In genomic region chr2:47002480-47003381, GRCh38 we compare ENCODE assay signal across 8 cellular contexts.
DNase-seq lines count a peak whose midpoint lies in the region; ATAC-seq lines count a peak whose summit lies in the region.

No MANE protein-coding gene starts in this region.

- H3K27ac Mint-ChIP-seq in T-helper 1 cell treated with Interleukin-12 subunit alpha and Interleukin-12 subunit beta and Interleukin-4 antibody, amounts not matched to agents 30 μg/mL and 1 μg/mL, for 36 hours = peak overlapping the region; percentile 29
- peak overlapping the region; percentile 6 for H3K27ac Mint-ChIP-seq in activated T-helper 1 cell treated with anti-CD3 and anti-CD28 coated beads, Interleukin-12 subunit alpha, Interleukin-12 subunit beta, Interleukin-2, Interleukin-4 antibody, amounts not matched to agents 30 ng/mL and 10 ng/mL and 1 ng/mL, durations not matched to agents 14 hours and 24 hours and 36 hours
- peak overlapping the region; percentile 40 for H3K27ac Mint-ChIP-seq in stimulated activated naive CD8-positive, alpha-beta T cell treated with anti-CD3 and anti-CD28 coated beads, Interleukin-15, Interleukin-2, amounts not matched to agents 100 ng/mL and 50 ng/mL, for 24 hours

- DNase-seq in T-helper 1 cell (no peak), hepatic stellate cell (ENCODE audit: low spot score) (peak; percentile 73), SW 1271 (lab: John Stamatoyannopoulos, UW) (no peak)
- no peak for DNase-seq in activated T-helper 1 cell treated with anti-CD3 and anti-CD28 coated beads, Interleukin-12 subunit alpha, Interleukin-12 subunit beta, Interleukin-2, Interleukin-4 antibody, amounts not matched to agents 30 ng/mL and 10 ng/mL and 1 ng/mL, durations not matched to agents 14 hours and 24 hours and 36 hours (ENCODE audit: low spot score)

- H3K9me3 Mint-ChIP-seq in T-helper 1 cell treated with Interleukin-12 subunit alpha and Interleukin-12 subunit beta and Interleukin-4 antibody, amounts not matched to agents 30 μg/mL and 1 μg/mL, for 36 hours = no peaks in the 10 kb centered on the region
- H3K9me3 Mint-ChIP-seq in activated T-helper 1 cell treated with anti-CD3 and anti-CD28 coated beads, Interleukin-12 subunit alpha, Interleukin-12 subunit beta, Interleukin-2, Interleukin-4 antibody, amounts not matched to agents 30 ng/mL and 10 ng/mL and 1 ng/mL, durations not matched to agents 14 hours and 24 hours and 36 hours = no peaks in the 10 kb centered on the region
- no peaks in the 10 kb centered on the region for H3K9me3 Mint-ChIP-seq in stimulated activated naive CD8-positive, alpha-beta T cell treated with anti-CD3 and anti-CD28 coated beads, Interleukin-15, Interleukin-2, amounts not matched to agents 100 ng/mL and 50 ng/mL, for 24 hours

- H3K27me3 Mint-ChIP-seq in T-helper 1 cell treated with Interleukin-12 subunit alpha and Interleukin-12 subunit beta and Interleukin-4 antibody, amounts not matched to agents 30 μg/mL and 1 μg/mL, for 36 hours (ENCODE audit: low read depth) = no peaks in the 10 kb centered on the region
- H3K27me3 Mint-ChIP-seq in activated T-helper 1 cell treated with anti-CD3 and anti-CD28 coated beads, Interleukin-12 subunit alpha, Interleukin-12 subunit beta, Interleukin-2, Interleukin-4 antibody, amounts not matched to agents 30 ng/mL and 10 ng/mL and 1 ng/mL, durations not matched to agents 14 hours and 24 hours and 36 hours (ENCODE audit: insufficient read depth) = no peaks in the 10 kb centered on the region
- H3K27me3 Mint-ChIP-seq in stimulated activated naive CD8-positive, alpha-beta T cell treated with anti-CD3 and anti-CD28 coated beads, Interleukin-15, Interleukin-2, amounts not matched to agents 100 ng/mL and 50 ng/mL, for 24 hours = no peaks in the 10 kb centered on the region

- no peak for ATAC-seq in GM21381 (IDR thresholded peaks at IDR 0.05; ENCODE audit: unreplicated experiment)
- ATAC-seq in HG03565 (IDR thresholded peaks at IDR 0.05; ENCODE audit: unreplicated experiment) = no peak

- H3K36me3 Mint-ChIP-seq in T-helper 1 cell treated with Interleukin-12 subunit alpha and Interleukin-12 subunit beta and Interleukin-4 antibody, amounts not matched to agents 30 μg/mL and 1 μg/mL, for 36 hours (ENCODE audit: low read depth) = peaks cover 46% of the 10 kb centered on the region
- H3K36me3 Mint-ChIP-seq in activated T-helper 1 cell treated with anti-CD3 and anti-CD28 coated beads, Interleukin-12 subunit alpha, Interleukin-12 subunit beta, Interleukin-2, Interleukin-4 antibody, amounts not matched to agents 30 ng/mL and 10 ng/mL and 1 ng/mL, durations not matched to agents 14 hours and 24 hours and 36 hours (ENCODE audit: low read depth) = peaks cover 22% of the 10 kb centered on the region
- peaks cover 28% of the 10 kb centered on the region for H3K36me3 Mint-ChIP-seq in stimulated activated naive CD8-positive, alpha-beta T cell treated with anti-CD3 and anti-CD28 coated beads, Interleukin-15, Interleukin-2, amounts not matched to agents 100 ng/mL and 50 ng/mL, for 24 hours (ENCODE audit: low read depth)

- peaks cover 6% of the 10 kb centered on the region for H3K4me1 Mint-ChIP-seq in T-helper 1 cell treated with Interleukin-12 subunit alpha and Interleukin-12 subunit beta and Interleukin-4 antibody, amounts not matched to agents 30 μg/mL and 1 μg/mL, for 36 hours (ENCODE audit: low read depth)
- H3K4me1 Mint-ChIP-seq in activated T-helper 1 cell treated with anti-CD3 and anti-CD28 coated beads, Interleukin-12 subunit alpha, Interleukin-12 subunit beta, Interleukin-2, Interleukin-4 antibody, amounts not matched to agents 30 ng/mL and 10 ng/mL and 1 ng/mL, durations not matched to agents 14 hours and 24 hours and 36 hours (ENCODE audit: low read depth) = peaks cover 5% of the 10 kb centered on the region
- H3K4me1 Mint-ChIP-seq in stimulated activated naive CD8-positive, alpha-beta T cell treated with anti-CD3 and anti-CD28 coated beads, Interleukin-15, Interleukin-2, amounts not matched to agents 100 ng/mL and 50 ng/mL, for 24 hours (ENCODE audit: low read depth) = no peaks in the 10 kb centered on the region

- H3K4me3 Mint-ChIP-seq in T-helper 1 cell treated with Interleukin-12 subunit alpha and Interleukin-12 subunit beta and Interleukin-4 antibody, amounts not matched to agents 30 μg/mL and 1 μg/mL, for 36 hours = no peak overlapping the region
- H3K4me3 Mint-ChIP-seq in activated T-helper 1 cell treated with anti-CD3 and anti-CD28 coated beads, Interleukin-12 subunit alpha, Interleukin-12 subunit beta, Interleukin-2, Interleukin-4 antibody, amounts not matched to agents 30 ng/mL and 10 ng/mL and 1 ng/mL, durations not matched to agents 14 hours and 24 hours and 36 hours = no peak overlapping the region
- H3K4me3 Mint-ChIP-seq in stimulated activated naive CD8-positive, alpha-beta T cell treated with anti-CD3 and anti-CD28 coated beads, Interleukin-15, Interleukin-2, amounts not matched to agents 100 ng/mL and 50 ng/mL, for 24 hours = no peak overlapping the region

- intact Hi-C loops in activated T-helper 1 cell treated with anti-CD3 and anti-CD28 coated beads, Interleukin-12 subunit alpha, Interleukin-12 subunit beta, Interleukin-2, Interleukin-4 antibody, amounts not matched to agents 30 ng/mL and 10 ng/mL and 1 ng/mL, durations not matched to agents 14 hours and 24 hours and 36 hours (cut with micrococcal nuclease) = no loop called here
